ENCODE assay signal across 15 cellular contexts in the genomic region with DNA sequence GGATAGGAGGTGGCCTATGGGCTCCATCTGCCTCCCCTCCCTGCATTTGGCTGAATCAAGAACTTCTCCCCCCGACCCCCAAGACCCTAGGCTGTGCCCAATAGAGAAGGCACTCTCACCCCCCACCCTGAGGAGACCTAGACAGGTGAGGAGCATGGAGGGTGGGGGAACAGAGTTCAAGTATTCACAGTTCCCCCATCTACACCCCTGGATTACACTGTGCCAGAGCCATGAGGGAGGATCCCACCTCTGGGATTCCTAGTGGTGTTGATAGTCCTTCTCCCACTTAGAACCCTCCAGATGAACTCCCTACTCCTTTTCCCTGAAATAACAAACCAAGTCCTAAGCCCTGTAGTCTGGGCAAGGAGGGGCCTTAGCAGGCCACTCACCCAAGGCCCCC. TPM values are rescaled to one million over a fixed set of nuclear protein-coding genes. Genes with fewer than 3 reads are reported as not detected.
"Had no signal": no experiment of that assay in that cellular context is flagged by ENCODE, and none has a peak within 500 bp of the region (broad histone marks: within the 10 kb centered on the region; RNA-seq: fewer than 3 reads in every experiment).

No MANE protein-coding gene starts in this region.

RNA-seq across cellular contexts. Expression of a gene that starts 15.2 kb away (rescaled TPM):
- total RNA-seq: hepatocyte, kidney, kidney epithelial cell, left cardiac atrium, left lobe of liver, left lung, left ventricle myocardium inferior, left ventricle myocardium superior, lower lobe of right lung, lung microvascular endothelial cell, mammary epithelial cell, mesenteric fat pad, mucosa of gallbladder had no signal
- polyA plus RNA-seq: hepatocyte, keratinocyte, liver, mammary epithelial cell had no signal
